ENCODE assay signal across 32 cellular contexts in the genomic region with DNA sequence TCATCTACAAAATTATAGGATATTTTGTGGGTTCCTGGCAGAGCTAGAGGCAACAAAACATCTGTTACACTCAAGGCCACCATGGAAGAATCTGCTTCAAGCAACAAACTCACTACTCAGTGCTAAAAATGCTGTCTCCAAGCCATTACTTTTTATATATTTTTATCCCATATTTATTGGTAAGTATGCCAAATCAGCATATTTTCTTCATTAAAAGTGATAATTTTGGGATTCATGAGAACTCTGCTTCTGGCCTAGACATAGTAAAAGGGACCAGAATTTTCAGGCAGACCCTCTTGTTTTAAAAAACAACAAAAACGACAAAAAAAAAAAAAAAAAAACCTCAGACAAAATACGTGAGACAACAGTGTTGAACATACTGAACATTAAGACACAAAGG.
"Had no signal": no experiment of that assay in that cellular context is flagged by ENCODE, and none has a peak within 500 bp of the region (broad histone marks: within the 10 kb centered on the region; RNA-seq: fewer than 3 reads in every experiment).

No MANE protein-coding gene starts in this region.

- H3K36me3 Mint-ChIP-seq: activated naive CD4-positive, alpha-beta T cell treated with anti-CD3 and anti-CD28 coated beads, Interleukin-2, amount 50 U/mL, for 24 hours; activated naive CD8-positive, alpha-beta T cell treated with anti-CD3 and anti-CD28 coated beads, Interleukin-2, amount 10 ng/mL, durations not matched to agents 7 days and 5 days had no signal

- H3K9me2 ChIP-seq: SK-N-SH had no signal

- H3K4me2 ChIP-seq: SK-N-SH had no signal

- H3K27me3 ChIP-seq: ascending aorta, cardiac muscle cell, Peyer's patch, SJSA1 had no signal

- H3K4me1 Mint-ChIP-seq: activated CD4-positive, alpha-beta T cell treated with anti-CD3 and anti-CD28 coated beads for 36 hours; activated CD4-positive, alpha-beta T cell treated with anti-CD3 and anti-CD28 coated beads, Interleukin-2, amount 10 ng/mL, durations not matched to agents 7 days and 5 days; activated naive CD4-positive, alpha-beta T cell treated with anti-CD3 and anti-CD28 coated beads, Interleukin-2, amount 50 U/mL, for 24 hours; activated naive CD8-positive, alpha-beta T cell treated with anti-CD3 and anti-CD28 coated beads, Interleukin-2, amount 10 ng/mL, durations not matched to agents 7 days and 5 days had no signal

- H3K27me3 Mint-ChIP-seq: activated CD4-positive, alpha-beta T cell treated with anti-CD3 and anti-CD28 coated beads for 36 hours; activated CD4-positive, alpha-beta T cell treated with anti-CD3 and anti-CD28 coated beads, Interleukin-2, amount 10 ng/mL, durations not matched to agents 7 days and 5 days; activated naive CD4-positive, alpha-beta T cell treated with anti-CD3 and anti-CD28 coated beads, Interleukin-2, amount 50 U/mL, for 24 hours; activated naive CD8-positive, alpha-beta T cell treated with anti-CD3 and anti-CD28 coated beads, Interleukin-2, amount 10 ng/mL, durations not matched to agents 7 days and 5 days; activated T-cell treated with anti-CD3 and anti-CD28 coated beads, Interleukin-2, amount 50 U/mL, for 24 hours had no signal

- ATAC-seq: activated CD4-positive, alpha-beta T cell treated with anti-CD3 and anti-CD28 coated beads for 36 hours; activated CD4-positive, CD25-positive, alpha-beta regulatory T cell treated with anti-CD3 and anti-CD28 coated beads, Interleukin-2, amount 50 U/mL, for 24 hours; activated CD8-positive, alpha-beta T cell treated with anti-CD3 and anti-CD28 coated beads, Interleukin-2, amount 10 ng/mL, durations not matched to agents 7 days and 5 days; K562; PC-3 had no signal

- H3K9ac ChIP-seq: SK-N-SH had no signal

- H3K27ac ChIP-seq: ascending aorta, cardiac muscle cell, Peyer's patch, SJSA1 had no signal

- H3K4me3 Mint-ChIP-seq: activated CD4-positive, alpha-beta T cell treated with anti-CD3 and anti-CD28 coated beads for 36 hours; activated CD4-positive, alpha-beta T cell treated with anti-CD3 and anti-CD28 coated beads, Interleukin-2, amount 10 ng/mL, durations not matched to agents 7 days and 5 days; activated CD8-positive, alpha-beta T cell treated with anti-CD3 and anti-CD28 coated beads, Interleukin-2, amount 10 ng/mL, durations not matched to agents 7 days and 5 days; activated naive CD4-positive, alpha-beta T cell treated with anti-CD3 and anti-CD28 coated beads, Interleukin-2, amount 50 U/mL, for 24 hours; activated naive CD8-positive, alpha-beta T cell treated with anti-CD3 and anti-CD28 coated beads, Interleukin-2, amount 10 ng/mL, durations not matched to agents 7 days and 5 days; activated T-cell treated with anti-CD3 and anti-CD28 coated beads, Interleukin-2, amount 50 U/mL, for 24 hours; T-helper 1 cell treated with Interleukin-12 subunit alpha and Interleukin-12 subunit beta and Interleukin-4 antibody, amounts not matched to agents 30 μg/mL and 1 μg/mL, for 36 hours; T-helper 2 cell treated with Interferon-gamma antibody and Interleukin-4, amounts not matched to agents 5 μg/mL and 100 μg/mL, for 36 hours had no signal

- H3K9me3 ChIP-seq: ascending aorta, Peyer's patch, SJSA1, SK-N-SH had no signal

- H3K27ac Mint-ChIP-seq: activated CD4-positive, alpha-beta T cell treated with anti-CD3 and anti-CD28 coated beads for 36 hours; activated CD4-positive, alpha-beta T cell treated with anti-CD3 and anti-CD28 coated beads, Interleukin-2, amount 10 ng/mL, durations not matched to agents 7 days and 5 days; activated CD8-positive, alpha-beta T cell treated with anti-CD3 and anti-CD28 coated beads, Interleukin-2, amount 10 ng/mL, durations not matched to agents 7 days and 5 days; activated naive CD4-positive, alpha-beta T cell treated with anti-CD3 and anti-CD28 coated beads, Interleukin-2, amount 50 U/mL, for 24 hours; activated naive CD8-positive, alpha-beta T cell treated with anti-CD3 and anti-CD28 coated beads, Interleukin-2, amount 10 ng/mL, durations not matched to agents 7 days and 5 days; activated T-cell treated with anti-CD3 and anti-CD28 coated beads, Interleukin-2, amount 50 U/mL, for 24 hours; activated T-helper 2 cell treated with anti-CD3 and anti-CD28 coated beads, Interferon-gamma antibody, Interleukin-2, Interleukin-4, amounts not matched to agents 10 μg/mL and 5 μg/mL and 100 μg/mL, durations not matched to agents 14 hours and 24 hours and 36 hours; T-helper 1 cell treated with Interleukin-12 subunit alpha and Interleukin-12 subunit beta and Interleukin-4 antibody, amounts not matched to agents 30 μg/mL and 1 μg/mL, for 36 hours; T-helper 2 cell treated with Interferon-gamma antibody and Interleukin-4, amounts not matched to agents 5 μg/mL and 100 μg/mL, for 36 hours had no signal

- DNase-seq: activated CD4-positive, alpha-beta T cell treated with anti-CD3 and anti-CD28 coated beads for 36 hours; activated CD4-positive, alpha-beta T cell treated with anti-CD3 and anti-CD28 coated beads, Interleukin-2, amount 10 ng/mL, durations not matched to agents 7 days and 5 days; activated CD4-positive, alpha-beta T cell treated with anti-CD3 and anti-CD28 coated beads, Interleukin-2, amount 50 U/mL, for 48 hours; activated CD8-positive, alpha-beta T cell treated with anti-CD3 and anti-CD28 coated beads, Interleukin-2, amount 10 ng/mL, durations not matched to agents 7 days and 5 days; activated gamma-delta T cell; activated naive CD4-positive, alpha-beta T cell treated with Interleukin-2 at 50 U/mL for 16 hours; activated naive CD8-positive, alpha-beta T cell treated with anti-CD3 and anti-CD28 coated beads, Interleukin-2, amount 10 ng/mL, durations not matched to agents 7 days and 5 days; activated T-cell treated with anti-CD3 and anti-CD28 coated beads, Interleukin-2, amount 50 U/mL, for 24 hours; amygdala; NCI-H1105 treated with DMSO at 0.1 percent for 48 hours; NCI-H1436; NCI-H1694; NCI-H1930; NCI-H2081 treated with DMSO at 0.1 percent for 48 hours; NCI-H226; NCI-H446 treated with DMSO at 0.1 percent for 48 hours; NCI-H524; NCI-H69; PC-3; Peyer's patch; RPMI8226; SHP77 treated with DMSO at 0.1 percent for 48 hours; SK-N-SH had no signal

- H3K4me1 ChIP-seq: ascending aorta, Peyer's patch, SJSA1 had no signal

- H3K36me3 ChIP-seq: ascending aorta, cardiac muscle cell, Peyer's patch, SJSA1 had no signal

- H3K9me3 Mint-ChIP-seq: activated CD4-positive, alpha-beta T cell treated with anti-CD3 and anti-CD28 coated beads, Interleukin-2, amount 10 ng/mL, durations not matched to agents 7 days and 5 days; activated naive CD4-positive, alpha-beta T cell treated with anti-CD3 and anti-CD28 coated beads, Interleukin-2, amount 50 U/mL, for 24 hours; activated naive CD8-positive, alpha-beta T cell treated with anti-CD3 and anti-CD28 coated beads, Interleukin-2, amount 10 ng/mL, durations not matched to agents 7 days and 5 days; activated T-cell treated with anti-CD3 and anti-CD28 coated beads, Interleukin-2, amount 50 U/mL, for 24 hours; activated T-helper 2 cell treated with anti-CD3 and anti-CD28 coated beads, Interferon-gamma antibody, Interleukin-2, Interleukin-4, amounts not matched to agents 10 μg/mL and 5 μg/mL and 100 μg/mL, durations not matched to agents 14 hours and 24 hours and 36 hours; T-helper 1 cell treated with Interleukin-12 subunit alpha and Interleukin-12 subunit beta and Interleukin-4 antibody, amounts not matched to agents 30 μg/mL and 1 μg/mL, for 36 hours; T-helper 2 cell treated with Interferon-gamma antibody and Interleukin-4, amounts not matched to agents 5 μg/mL and 100 μg/mL, for 36 hours had no signal

- H3K4me3 ChIP-seq: ascending aorta, cardiac muscle cell, K562, Peyer's patch, SJSA1 had no signal
